16 cellular contexts compared by ENCODE assay signal in genomic region chr2:229669841-229670240, GRCh38. TPM values are rescaled to one million over a fixed set of nuclear protein-coding genes. Genes with fewer than 3 reads are reported as not detected.
A peak's percentile ranks its signal among the peaks of the same experiment; 100 is the strongest.
DNase-seq lines count a peak whose midpoint lies in the region; ATAC-seq and TF ChIP-seq lines count a peak whose summit lies in the region.
"Had no signal": no experiment of that assay in that cellular context is flagged by ENCODE, and none has a peak within 500 bp of the region (broad histone marks: within the 10 kb centered on the region; RNA-seq: fewer than 3 reads in every experiment).

No MANE protein-coding gene starts in this region.

- DNase-seq in Ammon's horn (ENCODE audit: low spot score) (peak; percentile 47), MG63 (peak; percentile 53), brain microvascular endothelial cell (peak; percentile 2), epithelial cell of esophagus (ENCODE audit: low read depth) (peak; percentile 29), iPS-NIHi7 (ENCODE audit: extremely low spot score) (no peak), midbrain (lab: John Stamatoyannopoulos, UW) (no peak)
- no peak for DNase-seq in activated CD4-positive, CD25-positive, alpha-beta regulatory T cell (lab: John Stamatoyannopoulos, UW)
- DNase-seq: Caco-2; CD8-positive, alpha-beta memory T cell; DND-41; GF-D8; HCEC 1CT; HFFc6 had no signal

- no peak overlapping the region for H3K27ac ChIP-seq in brain microvascular endothelial cell
- H3K27ac ChIP-seq: 22Rv1, BLaER1 had no signal

- H3K36me3 ChIP-seq in MG63, result peaks cover 21% of the 10 kb centered on the region
- no peaks in the 10 kb centered on the region for H3K36me3 ChIP-seq in brain microvascular endothelial cell (replicated peaks)
- H3K36me3 ChIP-seq: BLaER1 had no signal

- H3K4me3 ChIP-seq in MG63 (no peak overlapping the region), brain microvascular endothelial cell (ENCODE audit: low read depth, low read length) (no peak overlapping the region), epithelial cell of esophagus (ENCODE audit: low read length) (no peak overlapping the region)
- H3K4me3 ChIP-seq: BLaER1 had no signal

- no peak for ATAC-seq in HG03095 (IDR thresholded peaks at IDR 0.05; ENCODE audit: unreplicated experiment)

- H3K9me3 ChIP-seq in MG63, result no peaks in the 10 kb centered on the region
- H3K9me3 ChIP-seq: BLaER1, Caco-2 had no signal

- no peak for TF ChIP-seq CTCF in brain microvascular endothelial cell (IDR thresholded peaks at IDR 0.05; ENCODE audit: low read depth, low read length, missing control alignments)
- no peak for TF ChIP-seq CTCF in epithelial cell of esophagus (IDR thresholded peaks at IDR 0.05; ENCODE audit: insufficient read depth, low read depth, low read length, missing control alignments)

- in situ Hi-C loops in brain microvascular endothelial cell (cut with HindIII; ENCODE audit: low pct_ligation_motif_present, low sequenced_read_pairs), result no loop called here

- no peaks in the 10 kb centered on the region for H3K27me3 ChIP-seq in MG63
- no peaks in the 10 kb centered on the region for H3K27me3 ChIP-seq in brain microvascular endothelial cell (replicated peaks)
- H3K27me3 ChIP-seq: BLaER1 had no signal

RNA-seq across cellular contexts. Expression of gene DNER, which starts 44.5 kb away (rescaled TPM):
- 84.8 and 88.7 TPM in 2 replicates for total RNA-seq in MG63 (2014; rRNA removed; shearing (Covaris generic); ENCODE audit: low replicate concordance)
- total RNA-seq: Caco-2; CD8-positive, alpha-beta memory T cell had no signal

Comparison
In these comparisons a context has a peak if more than half of its experiments do, and no peak if none do; other contexts are left out.
1. DNase-seq: peak in Ammon's horn (single experiment), MG63 (single experiment), brain microvascular endothelial cell (single experiment) and epithelial cell of esophagus (single experiment); none in iPS-NIHi7 (single experiment), activated CD4-positive, CD25-positive, alpha-beta regulatory T cell (0 of 4) and midbrain (single experiment).